In genomic region chr19:18373892-18374629, GRCh38 we compare ENCODE assay signal across 8 cellular contexts.
A peak's percentile ranks its signal among the peaks of the same experiment; 100 is the strongest.
DNase-seq lines count a peak whose midpoint lies in the region; ATAC-seq and TF ChIP-seq lines count a peak whose summit lies in the region.

No MANE protein-coding gene starts in this region.

- no peak for TF ChIP-seq CTCF in brain microvascular endothelial cell (IDR thresholded peaks at IDR 0.05; ENCODE audit: low read depth, low read length, missing control alignments)

- H3K36me3 ChIP-seq in brain microvascular endothelial cell (replicated peaks), result no peaks in the 10 kb centered on the region

- ATAC-seq in GM21576 (IDR thresholded peaks at IDR 0.05; ENCODE audit: unreplicated experiment), result peak; percentile 80

- H3K27me3 ChIP-seq in brain microvascular endothelial cell (replicated peaks), result no peaks in the 10 kb centered on the region

- H3K27ac ChIP-seq in brain microvascular endothelial cell (peak overlapping the region; percentile 96), skin epidermis (peak overlapping the region in 19 of 21 experiments; percentile 34 to 89 (median 64))

- in situ Hi-C loops in brain microvascular endothelial cell (cut with HindIII; ENCODE audit: low pct_ligation_motif_present, low sequenced_read_pairs), result no loop called here

- H3K4me3 ChIP-seq in brain microvascular endothelial cell (ENCODE audit: low read depth, low read length), result no peak overlapping the region
- no peak overlapping the region for H3K4me3 ChIP-seq in skin epidermis

- DNase-seq in ELR (ENCODE audit: low read depth), result peak; percentile 99
- peak; percentile 77 for DNase-seq in HuH-7.5 (ENCODE audit: low spot score)
- peak; percentile 84 for DNase-seq in SKM-1 (lab: John Stamatoyannopoulos, UW; ENCODE audit: unreplicated experiment)
- DNase-seq in brain microvascular endothelial cell, result peak; percentile 99
- peak; percentile 96 for DNase-seq in iPS-NIHi7 (ENCODE audit: extremely low spot score)
- DNase-seq in effector CD8-positive, alpha-beta T cell (lab: John Stamatoyannopoulos, UW), result no peak
